20 cellular contexts compared by ENCODE assay signal in the genomic region with DNA sequence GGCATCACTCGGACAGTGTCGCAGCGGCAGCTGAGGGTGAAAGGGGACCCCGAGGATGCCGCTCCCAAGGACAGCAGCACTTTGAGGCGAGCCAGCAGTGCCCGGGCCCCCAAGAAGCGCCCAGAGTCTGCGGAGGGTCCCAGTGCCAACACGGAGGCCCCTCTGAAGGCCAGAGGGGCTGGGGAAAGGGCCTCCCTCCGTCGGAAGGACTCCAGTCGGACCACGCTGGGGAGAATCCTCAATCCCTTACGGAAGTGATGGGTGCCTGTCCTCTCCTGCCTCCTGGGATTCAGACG. TPM values are rescaled to one million over a fixed set of nuclear protein-coding genes. Genes with fewer than 3 reads are reported as not detected.
DNase-seq lines count a peak whose midpoint lies in the region; TF ChIP-seq lines count a peak whose summit lies in the region.
"Had no signal": no experiment of that assay in that cellular context is flagged by ENCODE, and none has a peak within 500 bp of the region (broad histone marks: within the 10 kb centered on the region; RNA-seq: fewer than 3 reads in every experiment).

No MANE protein-coding gene starts in this region.

- H3K4me1 ChIP-seq in SJCRH30 = 0 out of 2 replicates have a peak, but pooled peaks cover under 1% of the 10 kb centered on the region
- H3K4me1 ChIP-seq: BE2C; BLaER1 treated with 17β-estradiol and CSF1 and Interleukin-3, amounts not matched to agents 10 nM and 100 nM had no signal

- H3K27me3 ChIP-seq in SJCRH30 = no peaks in the 10 kb centered on the region
- H3K27me3 ChIP-seq: BE2C; BLaER1 treated with 17β-estradiol and CSF1 and Interleukin-3, amounts not matched to agents 10 nM and 100 nM had no signal

- no peaks in the 10 kb centered on the region for H3K27me3 Mint-ChIP-seq in osteocyte (ENCODE audit: unreplicated experiment)
- H3K27me3 Mint-ChIP-seq: CD4-positive, alpha-beta T cell had no signal

- H3K4me3 ChIP-seq in SJCRH30 = no peak overlapping the region
- H3K4me3 ChIP-seq: A549; BLaER1 treated with 17β-estradiol and CSF1 and Interleukin-3, amounts not matched to agents 10 nM and 100 nM; GM12878 had no signal

- TF ChIP-seq CTCF in osteocyte (IDR thresholded peaks at IDR 0.05) = no peak

- H3K36me3 ChIP-seq in SJCRH30 = no peaks in the 10 kb centered on the region
- H3K36me3 ChIP-seq: BE2C; BLaER1 treated with 17β-estradiol and CSF1 and Interleukin-3, amounts not matched to agents 10 nM and 100 nM had no signal

- no peak overlapping the region for H3K27ac ChIP-seq in SJCRH30
- H3K27ac ChIP-seq: A549; BLaER1 treated with 17β-estradiol and CSF1 and Interleukin-3, amounts not matched to agents 10 nM and 100 nM had no signal

- peaks cover 46% of the 10 kb centered on the region for H3K36me3 Mint-ChIP-seq in osteocyte (ENCODE audit: unreplicated experiment)
- H3K36me3 Mint-ChIP-seq: CD14-positive monocyte; CD8-positive, alpha-beta memory T cell had no signal

- no peaks in the 10 kb centered on the region for H3K9me3 ChIP-seq in SJCRH30 (replicated peaks)
- H3K9me3 ChIP-seq: A549; BE2C; BLaER1 treated with 17β-estradiol and CSF1 and Interleukin-3, amounts not matched to agents 10 nM and 100 nM had no signal

- H3K4me3 Mint-ChIP-seq in osteocyte (ENCODE audit: unreplicated experiment) = no peak overlapping the region
- H3K4me3 Mint-ChIP-seq: CD14-positive monocyte; CD4-positive, alpha-beta T cell; CD8-positive, alpha-beta memory T cell had no signal

- no peak overlapping the region for H3K27ac Mint-ChIP-seq in osteocyte (ENCODE audit: unreplicated experiment)
- H3K27ac Mint-ChIP-seq: CD14-positive monocyte; CD4-positive, alpha-beta T cell had no signal

- peak; percentile 22 for DNase-seq in activated effector memory CD4-positive, alpha-beta T cell treated with anti-CD3 and anti-CD28 coated beads, Interleukin-2, amount 50 U/mL, for 16 hours
- no peak for DNase-seq in activated effector memory CD4-positive, alpha-beta T cell treated with Interleukin-2 at 50 U/mL for 16 hours
- DNase-seq in osteocyte (ENCODE audit: extremely low spot score, unreplicated experiment) = peak; percentile 79
- DNase-seq in ureter (ENCODE audit: low spot score) = peak; percentile 35
- no peak for DNase-seq in SJCRH30
- no peak for DNase-seq in NCI-H2107 (lab: John Stamatoyannopoulos, UW)
- DNase-seq: 8988T; ACHN; AML-193; BE2C; CD4-positive, alpha-beta T cell; CD8-positive, alpha-beta memory T cell; DMS 273 treated with DMSO at 0.1 percent for 48 hours; DMS79; EL; GDM1 had no signal

- H3K4me1 Mint-ChIP-seq in osteocyte (ENCODE audit: unreplicated experiment) = peaks cover 25% of the 10 kb centered on the region
- H3K4me1 Mint-ChIP-seq: CD14-positive monocyte; CD8-positive, alpha-beta memory T cell had no signal

- no peaks in the 10 kb centered on the region for H3K9me3 Mint-ChIP-seq in osteocyte (ENCODE audit: unreplicated experiment)
- H3K9me3 Mint-ChIP-seq: CD4-positive, alpha-beta T cell; CD8-positive, alpha-beta memory T cell had no signal

RNA-seq across cellular contexts. Expression of a gene that starts 40.3 kb away (rescaled TPM):
- total RNA-seq in osteocyte (22.1 and 22.3 TPM in 2 replicates), ureter (4.7 TPM)
- 1.9 and 2.0 TPM in 2 replicates for total RNA-seq in SJCRH30 (2014; rRNA removed; shearing (Covaris generic))

Comparison
In these comparisons a context has a peak if more than half of its experiments do, and no peak if none do; other contexts are left out.
1. DNase-seq: peak in activated effector memory CD4-positive, alpha-beta T cell treated with anti-CD3 and anti-CD28 coated beads, Interleukin-2, amount 50 U/mL, for 16 hours (single experiment), osteocyte (single experiment) and ureter (single experiment); none in activated effector memory CD4-positive, alpha-beta T cell treated with Interleukin-2 at 50 U/mL for 16 hours (single experiment), SJCRH30 (0 of 2) and NCI-H2107 (single experiment).